ENCODE assay signal across 9 cellular contexts in genomic region chr1:226632922-226633351, GRCh38.
DNase-seq lines count a peak whose midpoint lies in the region; ATAC-seq and TF ChIP-seq lines count a peak whose summit lies in the region.
"Had no signal": no experiment of that assay in that cellular context is flagged by ENCODE, and none has a peak within 500 bp of the region (broad histone marks: within the 10 kb centered on the region; RNA-seq: fewer than 3 reads in every experiment).

No MANE protein-coding gene starts in this region.

- no peak for TF ChIP-seq CTCF in activated CD8-positive, alpha-beta T cell treated with anti-CD3 and anti-CD28 coated beads for 36 hours (IDR thresholded peaks at IDR 0.05)
- no peak for TF ChIP-seq CTCF in gastroesophageal sphincter (IDR thresholded peaks at IDR 0.05)

- H3K27ac Mint-ChIP-seq in activated CD8-positive, alpha-beta T cell treated with anti-CD3 and anti-CD28 coated beads for 36 hours: peak overlapping the region; percentile 92
- peak overlapping the region; percentile 98 for H3K27ac Mint-ChIP-seq in stimulated activated naive B cell treated with anti-CD40 and anti-IgM and Interleukin-4, amounts not matched to agents 10 μg/mL and 1 μg/mL and 100 μg/mL, for 72 hours

- H3K4me3 Mint-ChIP-seq in activated CD8-positive, alpha-beta T cell treated with anti-CD3 and anti-CD28 coated beads for 36 hours: no peak overlapping the region
- H3K4me3 Mint-ChIP-seq in stimulated activated naive B cell treated with anti-CD40 and anti-IgM and Interleukin-4, amounts not matched to agents 10 μg/mL and 1 μg/mL and 100 μg/mL, for 72 hours: peak overlapping the region; percentile 43 to 53

- POLR2A ChIA-PET in activated CD8-positive, alpha-beta T cell treated with anti-CD3 and anti-CD28 coated beads for 36 hours (lab: Charles Lee): interaction anchor here (0.6 to 4.8 kb wide), 15 partner anchors 10 to 106 kb away, joined by 3 to 28 read pairs (median 4); partner anchors contain the start of gene ITPKB

- TF ChIP-seq POLR2A in gastroesophageal sphincter (IDR thresholded peaks at IDR 0.05): no peak

- H3K4me1 ChIP-seq in gastroesophageal sphincter: peaks cover 3 to 60% (median 11%) of the 10 kb centered on the region in 3 donors

- H3K27ac ChIP-seq in gastroesophageal sphincter: peak overlapping the region in 3 of 4 donors; percentile 4 to 87 (median 84)
- H3K27ac ChIP-seq: PC-9 had no signal

- H3K27me3 ChIP-seq in gastroesophageal sphincter: no peaks in the 10 kb centered on the region

- no peaks in the 10 kb centered on the region for H3K27me3 Mint-ChIP-seq in activated CD8-positive, alpha-beta T cell treated with anti-CD3 and anti-CD28 coated beads for 36 hours
- no peaks in the 10 kb centered on the region for H3K27me3 Mint-ChIP-seq in stimulated activated naive B cell treated with anti-CD40 and anti-IgM and Interleukin-4, amounts not matched to agents 10 μg/mL and 1 μg/mL and 100 μg/mL, for 72 hours

- H3K36me3 Mint-ChIP-seq in activated CD8-positive, alpha-beta T cell treated with anti-CD3 and anti-CD28 coated beads for 36 hours (ENCODE audit: low read depth): peaks cover 40% of the 10 kb centered on the region
- peaks cover 59 to 85% of the 10 kb centered on the region in 2 donors for H3K36me3 Mint-ChIP-seq in stimulated activated naive B cell treated with anti-CD40 and anti-IgM and Interleukin-4, amounts not matched to agents 10 μg/mL and 1 μg/mL and 100 μg/mL, for 72 hours

- H3K36me3 ChIP-seq in gastroesophageal sphincter: peaks cover 0 to 70% of the 10 kb centered on the region in 2 donors

- H3K9me3 Mint-ChIP-seq in activated CD8-positive, alpha-beta T cell treated with anti-CD3 and anti-CD28 coated beads for 36 hours: peaks cover 3% of the 10 kb centered on the region
- H3K9me3 Mint-ChIP-seq in stimulated activated naive B cell treated with anti-CD40 and anti-IgM and Interleukin-4, amounts not matched to agents 10 μg/mL and 1 μg/mL and 100 μg/mL, for 72 hours: peaks cover 2 to 3% of the 10 kb centered on the region in 2 donors

- 25 to 63% methylated on average over 6 to 7 of the region's 10 CpGs for WGBS in gastroesophageal sphincter (ENCODE audit: low coverage in 1 of 2), 2 donors

- DNase-seq in activated CD8-positive, alpha-beta T cell treated with anti-CD3 and anti-CD28 coated beads for 36 hours: peak; percentile 90
- DNase-seq in stimulated activated naive B cell treated with anti-CD40 and anti-IgM and Interleukin-4, amounts not matched to agents 10 μg/mL and 1 μg/mL and 100 μg/mL, for 72 hours: peak; percentile 78
- no peak for DNase-seq in epidermal melanocyte (ENCODE audit: insufficient read length, low spot score)
- no peak for DNase-seq in NCI-H1105 (lab: John Stamatoyannopoulos, UW)
- DNase-seq: cortex of kidney, PC-9 had no signal

- H3K4me3 ChIP-seq in gastroesophageal sphincter: no peak overlapping the region
- H3K4me3 ChIP-seq: PC-9 had no signal

- no peaks in the 10 kb centered on the region for H3K9me3 ChIP-seq in gastroesophageal sphincter

- no peak for TF ChIP-seq EP300 in gastroesophageal sphincter (IDR thresholded peaks at IDR 0.05)

- peaks cover 61% of the 10 kb centered on the region for H3K4me1 Mint-ChIP-seq in activated CD8-positive, alpha-beta T cell treated with anti-CD3 and anti-CD28 coated beads for 36 hours (ENCODE audit: low read depth)
- peaks cover 53 to 86% of the 10 kb centered on the region in 2 donors for H3K4me1 Mint-ChIP-seq in stimulated activated naive B cell treated with anti-CD40 and anti-IgM and Interleukin-4, amounts not matched to agents 10 μg/mL and 1 μg/mL and 100 μg/mL, for 72 hours

- ATAC-seq in GM21529 (IDR thresholded peaks at IDR 0.05; ENCODE audit: unreplicated experiment): peak; percentile 27
- ATAC-seq in activated CD8-positive, alpha-beta T cell treated with anti-CD3 and anti-CD28 coated beads for 36 hours: peak; percentile 43
- ATAC-seq in gastroesophageal sphincter: no peak
- ATAC-seq in stimulated activated naive B cell treated with anti-CD40 and anti-IgM and Interleukin-4, amounts not matched to agents 10 μg/mL and 1 μg/mL and 100 μg/mL, for 72 hours (replicated peaks): peak; percentile 80 to 84
- no peak for ATAC-seq in HG03378 (IDR thresholded peaks at IDR 0.05; ENCODE audit: unreplicated experiment)

- CTCF ChIA-PET in activated CD8-positive, alpha-beta T cell treated with anti-CD3 and anti-CD28 coated beads for 36 hours (lab: Charles Lee): interaction anchor here (0.7 to 7.9 kb wide), 30 partner anchors 11 to 307 kb away, joined by 3 to 133 read pairs (median 8); partner anchors contain the start of genes COQ8A, ITPKB and PARP1

- intact Hi-C loops in activated CD8-positive, alpha-beta T cell treated with anti-CD3 and anti-CD28 coated beads for 36 hours (cut with micrococcal nuclease): no loop called here

Comparison
In these comparisons a context has a peak if more than half of its experiments do, and no peak if none do; other contexts are left out.
1. ATAC-seq: peak in GM21529 (single experiment), activated CD8-positive, alpha-beta T cell treated with anti-CD3 and anti-CD28 coated beads for 36 hours (single experiment) and stimulated activated naive B cell treated with anti-CD40 and anti-IgM and Interleukin-4, amounts not matched to agents 10 μg/mL and 1 μg/mL and 100 μg/mL, for 72 hours (2 of 2); none in gastroesophageal sphincter (single experiment) and HG03378 (single experiment).
2. DNase-seq: peak in activated CD8-positive, alpha-beta T cell treated with anti-CD3 and anti-CD28 coated beads for 36 hours (single experiment) and stimulated activated naive B cell treated with anti-CD40 and anti-IgM and Interleukin-4, amounts not matched to agents 10 μg/mL and 1 μg/mL and 100 μg/mL, for 72 hours (single experiment); none in epidermal melanocyte (single experiment) and NCI-H1105 (single experiment).